Comparison of ENCODE assay signal across 8 cellular contexts in the genomic region with DNA sequence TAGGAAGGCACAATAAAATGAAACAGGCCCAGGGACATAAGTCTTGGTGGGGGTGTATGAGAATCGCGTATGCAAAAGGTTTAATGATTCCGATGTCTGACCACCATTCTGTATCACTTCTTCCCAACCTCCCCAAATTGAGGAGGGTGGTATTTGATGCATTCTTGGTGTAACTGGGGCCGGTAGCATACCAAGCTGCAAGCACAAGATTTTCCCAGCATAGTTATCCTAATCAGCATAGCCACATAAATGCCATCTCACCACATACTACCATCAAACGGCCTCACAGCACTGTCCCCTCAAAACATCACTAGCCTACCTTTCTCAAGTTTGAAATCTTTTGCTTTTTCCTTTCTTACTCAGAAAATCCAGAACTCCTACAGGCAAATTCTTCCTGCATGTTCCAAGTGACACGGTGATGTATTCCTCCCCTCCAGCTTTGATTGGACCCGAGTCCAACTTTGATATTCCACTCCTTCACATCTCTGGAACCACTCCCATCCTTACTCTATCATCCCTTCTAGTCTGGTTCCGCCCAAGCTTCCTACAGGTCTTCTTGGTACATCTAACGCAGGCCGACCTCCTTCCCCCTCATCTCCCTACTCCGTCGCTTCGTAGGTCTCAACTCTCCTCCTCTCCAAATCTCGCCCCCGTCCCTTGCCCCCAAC. TPM values are rescaled to one million over a fixed set of nuclear protein-coding genes. Genes with fewer than 3 reads are reported as not detected.
DNase-seq lines count a peak whose midpoint lies in the region; ATAC-seq and TF ChIP-seq lines count a peak whose summit lies in the region.

No MANE protein-coding gene starts in this region.

- H3K27ac ChIP-seq in heart left ventricle, result peak overlapping the region; percentile 66 to 97 (median 95)
- peak overlapping the region; percentile 94 for H3K27ac ChIP-seq in neutrophil

- TF ChIP-seq POLR2A in heart left ventricle (IDR thresholded peaks at IDR 0.05), result no peak

- no peak for DNase-seq in heart left ventricle
- no peak for DNase-seq in left ventricle myocardium superior
- DNase-seq in SW480 (ENCODE audit: low spot score), result peak; percentile 32
- peak; percentile 46 for DNase-seq in fibroblast of gingiva (ENCODE audit: low read depth)
- no peak for DNase-seq in globus pallidus (ENCODE audit: low spot score)

- TF ChIP-seq CTCF in heart left ventricle (IDR thresholded peaks at IDR 0.05), result no peak
- TF ChIP-seq CTCF in neutrophil (IDR thresholded peaks at IDR 0.05), result no peak

- H3K27me3 ChIP-seq in heart left ventricle, result no peaks in the 10 kb centered on the region
- H3K27me3 ChIP-seq in neutrophil, result peaks cover 7% of the 10 kb centered on the region

- ATAC-seq in heart left ventricle (peak in 1 of 4 donors; percentile 10), left ventricle myocardium superior (no peak), HG03460 (IDR thresholded peaks at IDR 0.05; ENCODE audit: unreplicated experiment) (no peak), HG03469 (IDR thresholded peaks at IDR 0.05; ENCODE audit: unreplicated experiment) (no peak)

- H3K9me3 ChIP-seq in heart left ventricle, result no peaks in the 10 kb centered on the region
- H3K9me3 ChIP-seq in neutrophil, result no peaks in the 10 kb centered on the region

- H3K4me3 ChIP-seq in heart left ventricle (peak overlapping the region; percentile 67 to 94 (median 77)), neutrophil (ENCODE audit: low read depth in 1 of 2, low read length in 1 of 2) (peak overlapping the region; percentile 72 to 94)

- intact Hi-C loops in heart left ventricle (cut with DNase I), result loop anchor here in 2 of 10 donors (1.0 kb wide), 2 partner anchors 36 to 52 kb away; partner anchors contain the start of gene FDPS (in 1 of the 2)
- intact Hi-C loops in left ventricle myocardium superior (cut with micrococcal nuclease), result loop anchor here (10.0 kb wide), 1 partner anchor 52 kb away; the partner anchor contains the start of gene RUSC1

- H3K36me3 ChIP-seq in heart left ventricle (peaks cover 5 to 41% (median 39%) of the 10 kb centered on the region in 9 donors), neutrophil (peaks cover 33% of the 10 kb centered on the region)

- peaks cover 3 to 41% (median 28%) of the 10 kb centered on the region in 12 donors for H3K4me1 ChIP-seq in heart left ventricle
- peaks cover 25 to 27% of the 10 kb centered on the region in 2 experiments for H3K4me1 ChIP-seq in neutrophil (ENCODE audit: control insufficient read depth in 1 of 2, insufficient read depth in 1 of 2, low read depth in 1 of 2, low read length in 1 of 2)

- WGBS in heart left ventricle, 4 donors, result 9 to 13% (median 11%) methylated on average over 15 of the region's 15 CpGs

RNA-seq across cellular contexts. Expression of gene CLK2, which starts 0.7 kb away (rescaled TPM):
- total RNA-seq in heart left ventricle (10 to 100 TPM in 8 of 9 donors, 1 to 10 TPM in 1; 9.6 to 26.1 (median 17.2) TPM), left ventricle myocardium superior (18.9 TPM)
- 10 to 100 TPM; 15.9 to 22.8 TPM for polyA plus RNA-seq in heart left ventricle

RNA-seq across cellular contexts. Expression of gene HCN3, which starts 4.7 kb away (rescaled TPM):
- total RNA-seq in heart left ventricle (1 to 10 TPM in 4 of 9 donors, under 1 TPM in 5; 0.49 to 1.7 (median 0.99) TPM), left ventricle myocardium superior (1.5 TPM)
- polyA plus RNA-seq in heart left ventricle, result 1 to 10 TPM; 1.2 to 1.4 TPM

RNA-seq across cellular contexts. Expression of gene SCAMP3, which starts 10.4 kb away (rescaled TPM):
- 10 to 100 TPM; 51.2 to 92.8 (median 65.8) TPM for total RNA-seq in heart left ventricle
- polyA plus RNA-seq in heart left ventricle, result 100 to 1,000 TPM in 1 of 2 donors, 10 to 100 TPM in 1; 53.3 to 123 TPM
- total RNA-seq in left ventricle myocardium superior, result 62.7 TPM

RNA-seq across cellular contexts. Expression of gene ENTREP3, which starts 17.3 kb away (rescaled TPM):
- total RNA-seq in heart left ventricle (10 to 100 TPM; 10.5 to 24.4 (median 12.8) TPM), left ventricle myocardium superior (15.0 TPM)
- polyA plus RNA-seq in heart left ventricle, result 10 to 100 TPM in 1 of 2 donors, 1 to 10 TPM in 1; 5.1 to 21.6 TPM

RNA-seq across cellular contexts. Expression of gene PKLR, which starts 28.6 kb away (rescaled TPM):
- total RNA-seq in heart left ventricle (under 1 TPM in 1 of 9 donors, not detected in 8; 0.09 TPM), left ventricle myocardium superior (not detected)
- polyA plus RNA-seq in heart left ventricle, result not detected

Comparison
In these comparisons a context has a peak if more than half of its experiments do, and no peak if none do; other contexts are left out.
1. DNase-seq: peak in SW480 (single experiment) and fibroblast of gingiva (single experiment); none in heart left ventricle (0 of 5), left ventricle myocardium superior (single experiment) and globus pallidus (single experiment).